In the genomic region with DNA sequence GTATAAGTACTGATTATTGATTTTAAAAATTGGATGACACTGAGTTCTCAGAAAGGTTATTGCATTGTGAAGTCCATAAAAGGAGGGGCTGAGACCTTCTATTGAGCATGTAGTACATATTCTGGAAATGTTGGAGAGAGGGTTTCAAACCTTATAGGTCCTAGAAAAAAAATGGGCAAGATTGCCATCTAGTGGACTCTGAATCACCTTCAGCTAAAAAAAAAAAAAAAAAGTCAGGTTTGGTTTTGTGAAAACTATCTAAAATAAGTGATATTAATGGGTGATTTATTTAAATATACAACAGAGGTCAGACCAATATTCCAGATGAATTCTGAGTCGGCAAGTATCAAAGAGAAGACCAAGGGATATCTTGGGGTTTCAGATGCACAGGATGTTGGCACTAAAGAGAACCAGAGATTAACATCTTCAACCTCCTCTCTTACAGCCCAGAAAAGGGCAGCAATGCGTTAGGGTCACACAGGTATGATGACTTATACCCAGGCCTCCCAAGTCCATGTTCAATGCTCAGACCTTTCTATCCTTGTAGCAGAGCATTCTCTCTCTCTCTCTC, we compare ENCODE assay signal across 8 cellular contexts.
DNase-seq lines count a peak whose midpoint lies in the region; ATAC-seq and TF ChIP-seq lines count a peak whose summit lies in the region.

No MANE protein-coding gene starts in this region.

- no TSS peak for BruUV-seq in A673 (replicated peaks; lab: Mats Ljungman, UMichigan)

- no peaks in the 10 kb centered on the region for H3K36me3 ChIP-seq in A673 (ENCODE audit: insufficient read depth, low read length, poor library complexity, severe bottlenecking)

- DNase-seq in A673 (ENCODE audit: low spot score), result peak; percentile 33
- DNase-seq in NCI-H2171 treated with DMSO at 0.1 percent for 48 hours (lab: John Stamatoyannopoulos, UW), result peak; percentile 23
- DNase-seq in coronary artery (ENCODE audit: low spot score), result no peak
- peak; percentile 40 for DNase-seq in retina
- no peak for DNase-seq in NCI-H526 treated with DMSO at 0.1 percent for 48 hours (lab: John Stamatoyannopoulos, UW)
- DNase-seq in OCI-M2 (lab: John Stamatoyannopoulos, UW; ENCODE audit: unreplicated experiment), result no peak

- no peak for ATAC-seq in GM18505 (IDR thresholded peaks at IDR 0.05; ENCODE audit: unreplicated experiment)

- intact Hi-C loops in A673 (cut with micrococcal nuclease; ENCODE audit: unreplicated experiment), result loop anchor here (2.0 kb wide), 1 partner anchor 690 kb away; no protein-coding TSS in a partner anchor

- TF ChIP-seq CTCF in A673 (conservative IDR thresholded peaks at IDR 0.05; ENCODE audit: low read depth, low read length), result peak; percentile 63
- TF ChIP-seq CTCF in GM12874 (IDR thresholded peaks at IDR 0.05; ENCODE audit: insufficient read depth, low read depth, low read length), result peak; percentile 27; the same call in 1 of the 2 replicates
- TF ChIP-seq CTCF in coronary artery (IDR thresholded peaks at IDR 0.05), result peak; percentile 18

- CTCF ChIA-PET in A673 (lab: Charles Lee), result interaction anchor here (0.6 to 0.7 kb wide), 5 partner anchors 372 to 1846 kb away, joined by 3 to 4 read pairs (median 3); no protein-coding TSS in a partner anchor

- peaks cover 23% of the 10 kb centered on the region for H3K27me3 ChIP-seq in A673 (replicated peaks; ENCODE audit: insufficient read depth, low read depth, low read length, poor library complexity)

- H3K4me3 ChIP-seq in A673 (ENCODE audit: low read depth, low read length, poor library complexity, severe bottlenecking) (no peak overlapping the region), coronary artery (no peak overlapping the region)

- POLR2A ChIA-PET in A673 (lab: Charles Lee; ENCODE audit: low non-redundant PET), result no interaction called here

- no peak overlapping the region for H3K27ac ChIP-seq in A673 (ENCODE audit: low read depth, low read length, poor library complexity, severe bottlenecking)
- no peak overlapping the region for H3K27ac ChIP-seq in coronary artery

- no peaks in the 10 kb centered on the region for H3K9me3 ChIP-seq in A673 (ENCODE audit: low read depth, low read length, poor library complexity, severe bottlenecking)

- no peak for TF ChIP-seq POLR2A in GM18505 (IDR thresholded peaks at IDR 0.05; ENCODE audit: borderline replicate concordance, extremely low read depth, insufficient read depth, insufficient read length)

- H3K4me1 ChIP-seq in A673 (ENCODE audit: insufficient read depth, low read length, poor library complexity, severe bottlenecking), result no peaks in the 10 kb centered on the region

Comparison
In these comparisons a context has a peak if more than half of its experiments do, and no peak if none do; other contexts are left out.
1. DNase-seq: peak in A673 (single experiment), NCI-H2171 treated with DMSO at 0.1 percent for 48 hours (single experiment) and retina (single experiment); none in coronary artery (single experiment), NCI-H526 treated with DMSO at 0.1 percent for 48 hours (single experiment) and OCI-M2 (single experiment).
2. Peak in every context shown above with its lines, with median percentiles within 50 percentile points of each other: CTCF ChIP-seq.